ENCODE assay signal across 23 cellular contexts in genomic region chr10:62379394-62379793, GRCh38. TPM values are rescaled to one million over a fixed set of nuclear protein-coding genes. Genes with fewer than 3 reads are reported as not detected.
DNase-seq lines count a peak whose midpoint lies in the region; ATAC-seq and TF ChIP-seq lines count a peak whose summit lies in the region.
"Had no signal": no experiment of that assay in that cellular context is flagged by ENCODE, and none has a peak within 500 bp of the region (broad histone marks: within the 10 kb centered on the region; RNA-seq: fewer than 3 reads in every experiment).

No MANE protein-coding gene starts in this region.

- no peaks in the 10 kb centered on the region for H3K9me3 Mint-ChIP-seq in activated naive CD4-positive, alpha-beta T cell treated with anti-CD3 and anti-CD28 coated beads, Interleukin-2, amount 50 U/mL, for 24 hours
- no peaks in the 10 kb centered on the region for H3K9me3 Mint-ChIP-seq in chondrocyte (ENCODE audit: low read depth)
- H3K9me3 Mint-ChIP-seq in activated T-cell treated with anti-CD3 and anti-CD28 coated beads, Interleukin-2, amount 50 U/mL, for 72 hours: no peaks in the 10 kb centered on the region
- H3K9me3 Mint-ChIP-seq: activated T-helper 17 cell treated with anti-CD3 and anti-CD28 coated beads, Interleukin-2, amount 50 U/mL, for 72 hours; neural crest cell; stimulated activated naive CD8-positive, alpha-beta T cell treated with anti-CD3 and anti-CD28 coated beads, Interleukin-15, amount 100 ng/mL, for 72 hours had no signal

- H3K27ac Mint-ChIP-seq in activated naive CD4-positive, alpha-beta T cell treated with anti-CD3 and anti-CD28 coated beads, Interleukin-2, amount 50 U/mL, for 24 hours: peak overlapping the region; percentile 24
- H3K27ac Mint-ChIP-seq in chondrocyte (ENCODE audit: unreplicated experiment): peak overlapping the region; percentile 5
- H3K27ac Mint-ChIP-seq in activated T-cell treated with anti-CD3 and anti-CD28 coated beads, Interleukin-2, amount 50 U/mL, for 72 hours: no peak overlapping the region
- H3K27ac Mint-ChIP-seq: activated naive CD8-positive, alpha-beta T cell treated with anti-CD3 and anti-CD28 coated beads for 36 hours; activated T-helper 17 cell treated with anti-CD3 and anti-CD28 coated beads, Interleukin-2, amount 50 U/mL, for 72 hours; stimulated activated naive CD8-positive, alpha-beta T cell treated with anti-CD3 and anti-CD28 coated beads, Interleukin-15, amount 100 ng/mL, for 72 hours had no signal

- ATAC-seq in GM21723 (IDR thresholded peaks at IDR 0.05; ENCODE audit: unreplicated experiment): no peak
- ATAC-seq in activated T-cell treated with anti-CD3 and anti-CD28 coated beads, Interleukin-2, amount 50 U/mL, for 72 hours (replicated peaks in 1 of 2): no peak
- ATAC-seq: right lobe of liver; stimulated activated naive CD8-positive, alpha-beta T cell treated with anti-CD3 and anti-CD28 coated beads, Interleukin-15, amount 100 ng/mL, for 72 hours had no signal

- peaks cover 11% of the 10 kb centered on the region for H3K4me1 Mint-ChIP-seq in activated naive CD4-positive, alpha-beta T cell treated with anti-CD3 and anti-CD28 coated beads, Interleukin-2, amount 50 U/mL, for 24 hours
- peaks cover 50% of the 10 kb centered on the region for H3K4me1 Mint-ChIP-seq in chondrocyte (ENCODE audit: low read depth)
- H3K4me1 Mint-ChIP-seq in activated T-cell treated with anti-CD3 and anti-CD28 coated beads, Interleukin-2, amount 50 U/mL, for 72 hours (ENCODE audit: low read depth): peaks cover 19% of the 10 kb centered on the region

- H3K4me3 Mint-ChIP-seq in activated naive CD4-positive, alpha-beta T cell treated with anti-CD3 and anti-CD28 coated beads, Interleukin-2, amount 50 U/mL, for 24 hours: no peak overlapping the region
- no peak overlapping the region for H3K4me3 Mint-ChIP-seq in chondrocyte (ENCODE audit: unreplicated experiment)
- H3K4me3 Mint-ChIP-seq in activated T-cell treated with anti-CD3 and anti-CD28 coated beads, Interleukin-2, amount 50 U/mL, for 72 hours: no peak overlapping the region
- H3K4me3 Mint-ChIP-seq: activated naive CD8-positive, alpha-beta T cell treated with anti-CD3 and anti-CD28 coated beads for 36 hours; activated T-helper 17 cell treated with anti-CD3 and anti-CD28 coated beads, Interleukin-2, amount 50 U/mL, for 72 hours; neural crest cell; stimulated activated naive CD8-positive, alpha-beta T cell treated with anti-CD3 and anti-CD28 coated beads, Interleukin-15, amount 100 ng/mL, for 72 hours had no signal

- no peak for TF ChIP-seq CTCF in chondrocyte (IDR thresholded peaks at IDR 0.05)

- peaks cover 7% of the 10 kb centered on the region for H3K27me3 Mint-ChIP-seq in activated naive CD4-positive, alpha-beta T cell treated with anti-CD3 and anti-CD28 coated beads, Interleukin-2, amount 50 U/mL, for 24 hours
- H3K27me3 Mint-ChIP-seq in chondrocyte (ENCODE audit: low read depth): no peaks in the 10 kb centered on the region
- H3K27me3 Mint-ChIP-seq in activated T-cell treated with anti-CD3 and anti-CD28 coated beads, Interleukin-2, amount 50 U/mL, for 72 hours (ENCODE audit: low read depth): peaks cover 58% of the 10 kb centered on the region

- H3K36me3 Mint-ChIP-seq in activated naive CD4-positive, alpha-beta T cell treated with anti-CD3 and anti-CD28 coated beads, Interleukin-2, amount 50 U/mL, for 24 hours: no peaks in the 10 kb centered on the region
- H3K36me3 Mint-ChIP-seq in chondrocyte (ENCODE audit: low read depth): peaks cover 3% of the 10 kb centered on the region
- no peaks in the 10 kb centered on the region for H3K36me3 Mint-ChIP-seq in activated T-cell treated with anti-CD3 and anti-CD28 coated beads, Interleukin-2, amount 50 U/mL, for 72 hours (ENCODE audit: insufficient read depth in 2 of 2)
- H3K36me3 Mint-ChIP-seq: activated naive CD8-positive, alpha-beta T cell treated with anti-CD3 and anti-CD28 coated beads for 36 hours had no signal

- no peak for DNase-seq in activated naive CD4-positive, alpha-beta T cell treated with anti-CD3 and anti-CD28 coated beads, Interleukin-2, amount 50 U/mL, for 16 hours
- DNase-seq in chondrocyte (ENCODE audit: low spot score) (no peak), medulla oblongata (ENCODE audit: extremely low spot score) (peak; percentile 79), NCI-H1417 treated with DMSO at 0.1 percent for 48 hours (lab: John Stamatoyannopoulos, UW) (no peak), NCI-H2107 (lab: John Stamatoyannopoulos, UW) (no peak)
- DNase-seq in activated T-cell treated with anti-CD3 and anti-CD28 coated beads, Interleukin-2, amount 50 U/mL, for 72 hours: no peak
- DNase-seq: activated CD4-positive, alpha-beta T cell treated with anti-CD3 and anti-CD28 coated beads, Interleukin-2, amount 50 U/mL, for 1 hour; activated naive CD8-positive, alpha-beta T cell treated with anti-CD3 and anti-CD28 coated beads for 36 hours; BE2C; DMS79; effector CD4-positive, alpha-beta T cell; erythroblast; KG1; MM.1S; NCI-H1436; right lobe of liver; stimulated activated naive CD8-positive, alpha-beta T cell treated with anti-CD3 and anti-CD28 coated beads, Interleukin-15, amount 100 ng/mL, for 72 hours; transverse colon had no signal

RNA-seq across cellular contexts. Expression of gene ZNF365, which starts 5.2 kb away (rescaled TPM):
- total RNA-seq in chondrocyte: 5.2 to 10.9 TPM (median 6.0 TPM) in 3 replicates
- under 1 TPM; 0.12 to 0.30 TPM for total RNA-seq in activated T-cell treated with anti-CD3 and anti-CD28 coated beads, Interleukin-2, amount 50 U/mL, for 72 hours
- total RNA-seq: activated naive CD8-positive, alpha-beta T cell treated with anti-CD3 and anti-CD28 coated beads for 36 hours; Caco-2; transverse colon had no signal
